Comparison of ENCODE assay signal across 1 cellular context in genomic region chr11:44095506-44096359, GRCh38.
TF ChIP-seq lines count a peak whose summit lies in the region.

EXT2 (plus strand) TSS chr11:44095678; CDS start chr11:44107713, 12,035 bp downstream.

TF ChIP-seq in GM23338, 12 proteins besides CTCF, POLR2A, EP300 and RAD21 (continued from another document):
- no peak for TF ChIP-seq ZNF462 (CRISPR knock-in tag; IDR thresholded peaks at IDR 0.05)
- no peak for TF ChIP-seq NANOG (IDR thresholded peaks at IDR 0.05; ENCODE audit: borderline replicate concordance)
- no peak for TF ChIP-seq ZNF331 (CRISPR knock-in tag; IDR thresholded peaks at IDR 0.05; ENCODE audit: low read depth)
